Comparison of ENCODE assay signal across 1 cellular context in genomic region chr1:24605534-24606295, GRCh38.
A peak's percentile ranks its signal among the peaks of the same experiment; 100 is the strongest.
TF ChIP-seq lines count a peak whose summit lies in the region.

No MANE protein-coding gene starts in this region.

TF ChIP-seq in K562, 482 proteins besides CTCF, POLR2A, EP300 and RAD21:
- TF ChIP-seq IRF9 (tag; IDR thresholded peaks at IDR 0.05) (no peak), SP2 (IDR thresholded peaks at IDR 0.05; ENCODE audit: extremely low read depth, low read depth, low read length, poor library complexity, severe bottlenecking) (no peak), HMBOX1 (IDR thresholded peaks at IDR 0.05) (peak; percentile 94), ATF1 (CRISPR knock-in tag; IDR thresholded peaks at IDR 0.05) (no peak), ATF1 (tag; IDR thresholded peaks at IDR 0.05) (0 out of 2 replicates have a peak, but pooled peaks have one; percentile 20)
